8 cellular contexts compared by ENCODE assay signal in genomic region chr12:122123051-122123760, GRCh38. TPM values are rescaled to one million over a fixed set of nuclear protein-coding genes. Genes with fewer than 3 reads are reported as not detected.
DNase-seq lines count a peak whose midpoint lies in the region; ATAC-seq, FAIRE-seq and TF ChIP-seq lines count a peak whose summit lies in the region.

No MANE protein-coding gene starts in this region.

- FAIRE-seq in urothelium cell line (lab: Jason Lieb, UNC), result no peak

- intact Hi-C loops in Right ventricle myocardium superior (cut with DNase I), result loop anchor here (1.0 to 10.0 kb wide), 2 partner anchors 69 to 198 kb away; no protein-coding TSS in a partner anchor

- ATAC-seq in SK-N-SH treated with all-trans-retinoic acid at 6 μM for 48 hours (peak; percentile 76), Right ventricle myocardium superior (ENCODE audit: poor library complexity) (peak; percentile 67), GM21423 (IDR thresholded peaks at IDR 0.05; ENCODE audit: unreplicated experiment) (no peak)

- DNase-seq in DMS53 (lab: John Stamatoyannopoulos, UW) (peak; percentile 81), LHCN-M2 (ENCODE audit: low read depth) (peak; percentile 69), Right ventricle myocardium superior (no peak), progenitor cell of endocrine pancreas (ENCODE audit: low spot score, unreplicated experiment) (peak; percentile 69), urothelium cell line (ENCODE audit: low spot score) (peak; percentile 74)

- no peaks in the 10 kb centered on the region for H3K36me3 Mint-ChIP-seq in activated naive CD4-positive, alpha-beta T cell treated with anti-CD3 and anti-CD28 coated beads, Interleukin-2, amount 50 U/mL, for 24 hours
- H3K36me3 Mint-ChIP-seq in progenitor cell of endocrine pancreas (ENCODE audit: insufficient read depth), result peaks cover 2% of the 10 kb centered on the region

- TF ChIP-seq CTCF in progenitor cell of endocrine pancreas (IDR thresholded peaks at IDR 0.05; ENCODE audit: unreplicated experiment), result peak; percentile 90

- H3K4me1 Mint-ChIP-seq in activated naive CD4-positive, alpha-beta T cell treated with anti-CD3 and anti-CD28 coated beads, Interleukin-2, amount 50 U/mL, for 24 hours, result peaks cover 45% of the 10 kb centered on the region
- H3K4me1 Mint-ChIP-seq in progenitor cell of endocrine pancreas (ENCODE audit: low read depth), result peaks cover 2% of the 10 kb centered on the region

- H3K9me3 Mint-ChIP-seq in activated naive CD4-positive, alpha-beta T cell treated with anti-CD3 and anti-CD28 coated beads, Interleukin-2, amount 50 U/mL, for 24 hours, result no peaks in the 10 kb centered on the region
- no peaks in the 10 kb centered on the region for H3K9me3 Mint-ChIP-seq in progenitor cell of endocrine pancreas (ENCODE audit: low read depth)

- H3K27me3 Mint-ChIP-seq in activated naive CD4-positive, alpha-beta T cell treated with anti-CD3 and anti-CD28 coated beads, Interleukin-2, amount 50 U/mL, for 24 hours, result no peaks in the 10 kb centered on the region
- no peaks in the 10 kb centered on the region for H3K27me3 Mint-ChIP-seq in progenitor cell of endocrine pancreas

- H3K4me3 Mint-ChIP-seq in activated naive CD4-positive, alpha-beta T cell treated with anti-CD3 and anti-CD28 coated beads, Interleukin-2, amount 50 U/mL, for 24 hours, result peak overlapping the region; percentile 39
- no peak overlapping the region for H3K4me3 Mint-ChIP-seq in progenitor cell of endocrine pancreas (ENCODE audit: low read depth)

- peak overlapping the region; percentile 86 for H3K27ac Mint-ChIP-seq in activated naive CD4-positive, alpha-beta T cell treated with anti-CD3 and anti-CD28 coated beads, Interleukin-2, amount 50 U/mL, for 24 hours
- H3K27ac Mint-ChIP-seq in progenitor cell of endocrine pancreas, result peak overlapping the region; percentile 62

TF ChIP-seq in SK-N-SH treated with all-trans-retinoic acid at 6 μM for 48 hours, 23 proteins besides CTCF, POLR2A, EP300 and RAD21:
- no peak for TF ChIP-seq PPARA (CRISPR knock-in tag; IDR thresholded peaks at IDR 0.05; ENCODE audit: borderline replicate concordance)
- TF ChIP-seq ARNTL (CRISPR knock-in tag; IDR thresholded peaks at IDR 0.05; ENCODE audit: borderline replicate concordance, low read depth), result no peak
- no peak for TF ChIP-seq ZNF70 (CRISPR knock-in tag; IDR thresholded peaks at IDR 0.05)
- no peak for TF ChIP-seq CREB5 (CRISPR knock-in tag; IDR thresholded peaks at IDR 0.05; ENCODE audit: low read depth)
- no peak for TF ChIP-seq ESRRG (CRISPR knock-in tag; IDR thresholded peaks at IDR 0.05)
- no peak for TF ChIP-seq ZFP30 (CRISPR knock-in tag; IDR thresholded peaks at IDR 0.05)
- no peak for TF ChIP-seq OSR1 (CRISPR knock-in tag; IDR thresholded peaks at IDR 0.05)
- TF ChIP-seq TOX (CRISPR knock-in tag; IDR thresholded peaks at IDR 0.05; ENCODE audit: borderline replicate concordance), result no peak
- no peak for TF ChIP-seq GLIS3 (CRISPR knock-in tag; IDR thresholded peaks at IDR 0.05)
- TF ChIP-seq POU6F1 (CRISPR knock-in tag; IDR thresholded peaks at IDR 0.05; ENCODE audit: borderline replicate concordance, low read depth), result no peak
- no peak for TF ChIP-seq ZC3H10 (CRISPR knock-in tag; IDR thresholded peaks at IDR 0.05)
- no peak for TF ChIP-seq SNAI2 (CRISPR knock-in tag; IDR thresholded peaks at IDR 0.05)
- no peak for TF ChIP-seq CSRNP3 (CRISPR knock-in tag; IDR thresholded peaks at IDR 0.05)
- TF ChIP-seq TCF4 (CRISPR knock-in tag; IDR thresholded peaks at IDR 0.05; ENCODE audit: borderline replicate concordance), result no peak
- no peak for TF ChIP-seq ZNF8 (CRISPR knock-in tag; IDR thresholded peaks at IDR 0.05)

RNA-seq across cellular contexts. Expression of gene MLXIP, which starts 44.6 kb away (rescaled TPM):
- total RNA-seq in LHCN-M2 (2014; rRNA removed), result 7.8 and 8.4 TPM in 2 replicates
- 13.0 TPM for polyA plus RNA-seq in LHCN-M2 (2012)
- total RNA-seq in Right ventricle myocardium superior, result 22.6 TPM
- 48.6 and 48.7 TPM in 2 replicates for total RNA-seq in progenitor cell of endocrine pancreas

RNA-seq across cellular contexts. Expression of gene IL31, which starts 50.8 kb away (rescaled TPM):
- total RNA-seq in LHCN-M2 (2014; rRNA removed) (not detected in 2 replicates), Right ventricle myocardium superior (not detected), progenitor cell of endocrine pancreas (not detected in 2 replicates)
- not detected for polyA plus RNA-seq in LHCN-M2 (2012)

RNA-seq across cellular contexts. Expression of gene LRRC43, which starts 59.7 kb away (rescaled TPM):
- total RNA-seq in LHCN-M2 (2014; rRNA removed) (not detected in 2 replicates), Right ventricle myocardium superior (0.81 TPM), progenitor cell of endocrine pancreas (5.4 and 5.5 TPM in 2 replicates)
- polyA plus RNA-seq in LHCN-M2 (2012), result 0.27 TPM
